ENCODE assay signal across 13 cellular contexts in genomic region chr11:118662401-118663271, GRCh38. TPM values are rescaled to one million over a fixed set of nuclear protein-coding genes. Genes with fewer than 3 reads are reported as not detected.
DNase-seq lines count a peak whose midpoint lies in the region; ATAC-seq and TF ChIP-seq lines count a peak whose summit lies in the region.
"Had no signal": no experiment of that assay in that cellular context is flagged by ENCODE, and none has a peak within 500 bp of the region (broad histone marks: within the 10 kb centered on the region; RNA-seq: fewer than 3 reads in every experiment).

No MANE protein-coding gene starts in this region.

- H3K4me1 ChIP-seq in foreskin keratinocyte, result no peaks in the 10 kb centered on the region

- ATAC-seq in foreskin keratinocyte (no peak), GM21576 (IDR thresholded peaks at IDR 0.05; ENCODE audit: unreplicated experiment) (no peak)

- POLR2A ChIA-PET in RWPE1 (lab: Yijun Ruan, JAX; ENCODE audit: low non-redundant PET), result no interaction called here

- peak; percentile 32 for DNase-seq in H7
- DNase-seq in RWPE1 (ENCODE audit: low spot score), result no peak
- DNase-seq in foreskin keratinocyte, result peak in 1 of 2 donors; percentile 38
- peak; percentile 55 for DNase-seq in posterior vena cava (ENCODE audit: low spot score)
- no peak for DNase-seq in NCI-H82 treated with DMSO at 0.1 percent for 48 hours (lab: John Stamatoyannopoulos, UW; ENCODE audit: unreplicated experiment)
- no peak for DNase-seq in nucleus accumbens (lab: John Stamatoyannopoulos, UW)
- DNase-seq in SKM-1 treated with dmso at 0.1 percent for 144 hours (lab: John Stamatoyannopoulos, UW; ENCODE audit: unreplicated experiment), result no peak
- DNase-seq: Kasumi-1, MM.1S, NCI-H1092 treated with DMSO at 0.1 percent for 48 hours, NCI-H510A treated with DMSO at 0.1 percent for 48 hours, SIG-M5 had no signal

- no peaks in the 10 kb centered on the region for H3K27me3 ChIP-seq in H7 (ENCODE audit: control insufficient read depth, insufficient read depth, low read length)
- H3K27me3 ChIP-seq in foreskin keratinocyte, result no peaks in the 10 kb centered on the region

- H3K27ac ChIP-seq in RWPE1 (peak overlapping the region; percentile 35), foreskin keratinocyte (no peak overlapping the region)

- CTCF ChIA-PET in RWPE1 (lab: Yijun Ruan, JAX), result interaction anchor here (0.6 to 0.7 kb wide), 2 partner anchors 285 to 495 kb away, joined by 3 read pairs; no protein-coding TSS in a partner anchor

- H3K4me3 ChIP-seq in H7 (ENCODE audit: insufficient read depth, low read depth, low read length), result no peak overlapping the region

- intact Hi-C loops in posterior vena cava (cut with DNase I), result no loop called here

- TF ChIP-seq CTCF in RWPE1 (conservative IDR thresholded peaks at IDR 0.05; ENCODE audit: low read depth) (no peak), foreskin keratinocyte (conservative IDR thresholded peaks at IDR 0.05) (peak; percentile 29)

- no peaks in the 10 kb centered on the region; the same call in 1 of the 2 replicates for H3K36me3 ChIP-seq in H7 (replicated peaks; ENCODE audit: control insufficient read depth, insufficient read depth, low read length)

RNA-seq across cellular contexts. Expression of gene TREH, which starts 16.8 kb away (rescaled TPM):
- total RNA-seq in H7 (2014; rRNA removed; shearing (Covaris generic)), result not detected in 2 replicates
- not detected in 2 replicates for total RNA-seq in foreskin keratinocyte
- polyA plus RNA-seq in foreskin keratinocyte, result 0.07 and 0.09 TPM in 2 replicates
- not detected for total RNA-seq in posterior vena cava

RNA-seq across cellular contexts. Expression of gene PHLDB1, which starts 55.2 kb away (rescaled TPM):
- 48.7 and 55.0 TPM in 2 replicates for total RNA-seq in H7 (2014; rRNA removed; shearing (Covaris generic))
- total RNA-seq in foreskin keratinocyte, result 59.2 and 80.3 TPM in 2 replicates
- 31.8 and 39.6 TPM in 2 replicates for polyA plus RNA-seq in foreskin keratinocyte
- total RNA-seq in posterior vena cava, result 100 to 1,000 TPM; 155 to 201 TPM

Comparison
In these comparisons a context has a peak if more than half of its experiments do, and no peak if none do; other contexts are left out.
1. DNase-seq: peak in H7 (single experiment) and posterior vena cava (single experiment); none in RWPE1 (single experiment), NCI-H82 treated with DMSO at 0.1 percent for 48 hours (single experiment), nucleus accumbens (0 of 56) and SKM-1 treated with dmso at 0.1 percent for 144 hours (single experiment).